In genomic region chr6:97626586-97627441, GRCh38 we compare ENCODE assay signal across 9 cellular contexts.
A peak's percentile ranks its signal among the peaks of the same experiment; 100 is the strongest.
DNase-seq lines count a peak whose midpoint lies in the region; ATAC-seq and TF ChIP-seq lines count a peak whose summit lies in the region.
"Had no signal": no experiment of that assay in that cellular context is flagged by ENCODE, and none has a peak within 500 bp of the region (broad histone marks: within the 10 kb centered on the region; RNA-seq: fewer than 3 reads in every experiment).

No MANE protein-coding gene starts in this region.

- no peak overlapping the region for H3K14ac ChIP-seq in mesenchymal stem cell (ENCODE audit: low read length in 2 of 2)

- H3K4ac ChIP-seq in mesenchymal stem cell (ENCODE audit: low read depth in 1 of 2, low read length in 2 of 2): no peak overlapping the region

- no peaks in the 10 kb centered on the region for H4K20me1 ChIP-seq in MM.1S (ENCODE audit: insufficient read depth, low read length)

- no peaks in the 10 kb centered on the region for H3K27me3 Mint-ChIP-seq in CD8-positive, alpha-beta memory T cell

- H3K36me3 ChIP-seq in MM.1S (replicated peaks; ENCODE audit: insufficient read depth, low read length): no peaks in the 10 kb centered on the region
- H3K36me3 ChIP-seq in mesenchymal stem cell (ENCODE audit: control insufficient read depth in 1 of 2, insufficient read depth in 2 of 2, low read depth in 1 of 2, low read length in 2 of 2): no peaks in the 10 kb centered on the region
- H3K36me3 ChIP-seq in CD8-positive, alpha-beta memory T cell (ENCODE audit: insufficient read depth, low read length): no peaks in the 10 kb centered on the region

- H3K79me1 ChIP-seq in mesenchymal stem cell (replicated peaks; ENCODE audit: low read length, poor library complexity, severe bottlenecking): no peaks in the 10 kb centered on the region

- TF ChIP-seq CTCF in AG10803 (conservative IDR thresholded peaks at IDR 0.05; ENCODE audit: low read length): no peak
- TF ChIP-seq CTCF in MM.1S (IDR thresholded peaks at IDR 0.05; ENCODE audit: low read length): no peak

- no peak overlapping the region for H4K91ac ChIP-seq in mesenchymal stem cell (ENCODE audit: low read length)

- H3K9ac ChIP-seq in MM.1S (ENCODE audit: low read length): no peak overlapping the region; the same call in 1 of the 2 replicates
- H3K9ac ChIP-seq in mesenchymal stem cell (ENCODE audit: low read length): peak overlapping the region; percentile 24

- no peak overlapping the region for H2BK5ac ChIP-seq in mesenchymal stem cell (ENCODE audit: low read depth, low read length, poor library complexity, severe bottlenecking)

- ATAC-seq in SK-N-SH treated with all-trans-retinoic acid at 6 μM for 48 hours (peak; percentile 67), HG02981 (IDR thresholded peaks at IDR 0.05; ENCODE audit: unreplicated experiment) (no peak), GM19023 (IDR thresholded peaks at IDR 0.05; ENCODE audit: unreplicated experiment) (no peak)

- H3K27me3 ChIP-seq in MM.1S (replicated peaks; ENCODE audit: insufficient read depth, low read length) (no peaks in the 10 kb centered on the region), mesenchymal stem cell (ENCODE audit: control insufficient read depth in 1 of 2, insufficient read depth in 1 of 2, low read length in 2 of 2) (no peaks in the 10 kb centered on the region)
- no peaks in the 10 kb centered on the region for H3K27me3 ChIP-seq in CD8-positive, alpha-beta memory T cell (ENCODE audit: insufficient read depth, low read length, poor library complexity, severe bottlenecking)

- H2BK15ac ChIP-seq in mesenchymal stem cell (ENCODE audit: low read depth, poor library complexity, severe bottlenecking): no peak overlapping the region

- no peaks in the 10 kb centered on the region for H3K9me2 ChIP-seq in MM.1S (replicated peaks; ENCODE audit: insufficient read depth, low read length)

- no peak overlapping the region for H3K23ac ChIP-seq in mesenchymal stem cell (ENCODE audit: low read length in 2 of 2)

- H2BK12ac ChIP-seq in mesenchymal stem cell (ENCODE audit: low read length in 2 of 2): no peak overlapping the region

- peak overlapping the region; percentile 8 for H3K4me3 ChIP-seq in AG10803 (ENCODE audit: low read length)
- H3K4me3 ChIP-seq in MM.1S (ENCODE audit: low read length): peak overlapping the region; percentile 31
- H3K4me3 ChIP-seq in mesenchymal stem cell (ENCODE audit: insufficient read depth in 1 of 2, low read depth in 1 of 2, low read length in 2 of 2): peak overlapping the region in 1 of 2 experiments; percentile 67
- H3K4me3 ChIP-seq in CD8-positive, alpha-beta memory T cell (ENCODE audit: low read length): no peak overlapping the region

- no peaks in the 10 kb centered on the region for H3K4me1 Mint-ChIP-seq in CD8-positive, alpha-beta memory T cell

- POLR2A ChIA-PET in CD8-positive, alpha-beta memory T cell (lab: Charles Lee): no interaction called here

- no peaks in the 10 kb centered on the region for H3F3A ChIP-seq in MM.1S (ENCODE audit: insufficient read depth, low read length)

- H3K27ac ChIP-seq in MM.1S (ENCODE audit: low read length): no peak overlapping the region
- no peak overlapping the region for H3K27ac ChIP-seq in mesenchymal stem cell (ENCODE audit: low read length, poor library complexity, severe bottlenecking)
- no peak overlapping the region for H3K27ac ChIP-seq in CD8-positive, alpha-beta memory T cell (ENCODE audit: low read depth, low read length)

- H3K27ac Mint-ChIP-seq in CD8-positive, alpha-beta memory T cell: no peak overlapping the region

- CTCF ChIA-PET in CD8-positive, alpha-beta memory T cell (lab: Charles Lee): no interaction called here

- H3K79me2 ChIP-seq in MM.1S (ENCODE audit: low read length): no peaks in the 10 kb centered on the region

- no peaks in the 10 kb centered on the region for H3K4me1 ChIP-seq in MM.1S (ENCODE audit: low read length)
- H3K4me1 ChIP-seq in mesenchymal stem cell (ENCODE audit: control insufficient read depth, insufficient read depth, low read depth, low read length): no peaks in the 10 kb centered on the region
- no peaks in the 10 kb centered on the region for H3K4me1 ChIP-seq in CD8-positive, alpha-beta memory T cell (ENCODE audit: insufficient read depth, low read length)

- peak overlapping the region; percentile 64 for H2AFZ ChIP-seq in MM.1S (ENCODE audit: low read length)
- no peak overlapping the region for H2AFZ ChIP-seq in mesenchymal stem cell (ENCODE audit: low read depth, low read length)

- no peak overlapping the region for H2BK120ac ChIP-seq in mesenchymal stem cell (ENCODE audit: low read depth, low read length)

- no peak overlapping the region for H4K8ac ChIP-seq in mesenchymal stem cell (ENCODE audit: low read length)

- no peak overlapping the region for H2AK5ac ChIP-seq in mesenchymal stem cell (ENCODE audit: low read length, severe bottlenecking)

- DNase-seq in AG10803 (ENCODE audit: low read depth): peak; percentile 35
- no peak for DNase-seq in MM.1S
- DNase-seq in mesenchymal stem cell: peak; percentile 5
- no peak for DNase-seq in CD8-positive, alpha-beta memory T cell
- no peak for DNase-seq in occipital lobe (lab: John Stamatoyannopoulos, UW)
- DNase-seq: T-helper 9 cell had no signal

- H3K36me3 Mint-ChIP-seq in CD8-positive, alpha-beta memory T cell: no peaks in the 10 kb centered on the region

- 71% methylated on average over 7 of the region's 8 CpGs for whole genome bisulfite sequencing in mesenchymal stem cell

- H3K4me3 Mint-ChIP-seq in CD8-positive, alpha-beta memory T cell: no peak overlapping the region

- H3K18ac ChIP-seq in mesenchymal stem cell (ENCODE audit: low read depth in 1 of 2, low read length in 2 of 2): no peak overlapping the region

- H3K4me2 ChIP-seq in MM.1S (ENCODE audit: low read depth, low read length) (peak overlapping the region; percentile 59), mesenchymal stem cell (ENCODE audit: low read length, poor library complexity, severe bottlenecking) (no peak overlapping the region)

- H3K9me3 ChIP-seq in MM.1S (replicated peaks; ENCODE audit: insufficient read depth, low read length): no peaks in the 10 kb centered on the region
- no peaks in the 10 kb centered on the region for H3K9me3 ChIP-seq in mesenchymal stem cell (ENCODE audit: control insufficient read depth, low read length)
- H3K9me3 ChIP-seq in CD8-positive, alpha-beta memory T cell (ENCODE audit: low read length): no peaks in the 10 kb centered on the region

- peaks cover 0 to 16% (median 2%) of the 10 kb centered on the region in 5 donors for H3K9me3 Mint-ChIP-seq in CD8-positive, alpha-beta memory T cell

TF ChIP-seq in SK-N-SH treated with all-trans-retinoic acid at 6 μM for 48 hours, 23 proteins besides CTCF, POLR2A, EP300 and RAD21:
- TF ChIP-seq ISL1 (CRISPR knock-in tag; IDR thresholded peaks at IDR 0.05) (0 out of 2 replicates have a peak, but pooled peaks have one; percentile 21), ZFP30 (CRISPR knock-in tag; IDR thresholded peaks at IDR 0.05) (no peak), ESRRG (CRISPR knock-in tag; IDR thresholded peaks at IDR 0.05) (no peak), TOX (CRISPR knock-in tag; IDR thresholded peaks at IDR 0.05; ENCODE audit: borderline replicate concordance) (peak; percentile 84)

Comparison
In these comparisons a context has a peak if more than half of its experiments do, and no peak if none do; other contexts are left out.
1. DNase-seq: peak in AG10803 (single experiment) and mesenchymal stem cell (single experiment); none in MM.1S (single experiment), CD8-positive, alpha-beta memory T cell (0 of 5) and occipital lobe (single experiment).